Comparison of ENCODE assay signal across 7 cellular contexts in the genomic region with DNA sequence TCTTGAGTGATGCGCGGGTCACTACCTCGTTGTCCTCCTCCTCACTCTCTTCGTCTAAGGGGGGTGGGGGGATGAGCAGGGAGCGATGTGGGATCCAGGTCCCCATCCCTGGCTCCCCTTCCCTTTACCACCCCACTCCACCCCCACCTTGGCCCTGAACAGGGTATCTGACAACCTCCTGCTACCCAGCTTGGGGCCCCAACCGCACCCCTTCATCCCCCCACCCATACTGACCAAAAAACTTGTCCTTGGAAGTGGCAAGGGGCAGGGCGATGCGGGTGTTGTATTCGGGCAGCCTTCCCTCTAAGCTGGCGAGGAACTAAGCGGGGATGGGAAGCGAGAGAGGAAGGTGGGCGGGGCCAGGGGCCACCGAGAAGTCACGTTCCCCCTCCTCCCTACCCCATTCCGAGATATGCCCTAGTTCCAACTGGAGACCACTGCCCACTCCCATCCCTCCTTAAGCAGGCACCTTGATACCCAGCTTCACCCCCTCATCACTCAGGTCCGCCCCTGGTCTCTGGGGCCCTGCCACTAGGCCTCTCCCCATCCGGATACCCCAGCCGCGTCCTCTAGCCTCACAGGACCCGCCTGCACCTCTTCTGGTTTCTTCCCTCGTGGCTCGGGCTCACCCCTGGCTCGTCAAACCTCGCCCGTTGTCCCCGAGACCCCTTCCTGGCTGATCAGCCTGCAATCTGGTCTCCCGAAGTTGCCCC. TPM values are rescaled to one million over a fixed set of nuclear protein-coding genes. Genes with fewer than 3 reads are reported as not detected.
DNase-seq lines count a peak whose midpoint lies in the region; ATAC-seq and TF ChIP-seq lines count a peak whose summit lies in the region.
"Had no signal": no experiment of that assay in that cellular context is flagged by ENCODE, and none has a peak within 500 bp of the region (broad histone marks: within the 10 kb centered on the region; RNA-seq: fewer than 3 reads in every experiment).

No MANE protein-coding gene starts in this region.

- H3K27me3 Mint-ChIP-seq in naive B cell, result peaks cover 8 to 17% (median 16%) of the 10 kb centered on the region in 3 donors

- H3K4me3 Mint-ChIP-seq in naive B cell, result peak overlapping the region; percentile 79 to 91 (median 90)

- no peaks in the 10 kb centered on the region for H3K27me3 ChIP-seq in ascending aorta

- peaks cover 14 to 35% of the 10 kb centered on the region in 2 donors for H3K4me1 ChIP-seq in ascending aorta

- H3K36me3 Mint-ChIP-seq in naive B cell, result no peaks in the 10 kb centered on the region

- peaks cover 44 to 61% (median 51%) of the 10 kb centered on the region in 3 donors for H3K4me1 Mint-ChIP-seq in naive B cell

- TF ChIP-seq CTCF in ascending aorta (IDR thresholded peaks at IDR 0.05), result no peak

- peaks cover 0 to 1% (median 0%) of the 10 kb centered on the region in 7 donors for H3K9me3 Mint-ChIP-seq in naive B cell

- peak overlapping the region in 5 of 6 donors; percentile 21 to 97 (median 90) for H3K27ac Mint-ChIP-seq in naive B cell

- peak overlapping the region; percentile 66 to 79 for H3K27ac ChIP-seq in ascending aorta

- intact Hi-C loops in ascending aorta (cut with DNase I), result no loop called here

- no peaks in the 10 kb centered on the region for H3K9me3 ChIP-seq in ascending aorta

- DNase-seq in DMS153 (lab: John Stamatoyannopoulos, UW), result peak; percentile 20
- DNase-seq in ascending aorta (ENCODE audit: low spot score in 2 of 2), result no peak
- DNase-seq in naive B cell, result peak; percentile 35
- no peak for DNase-seq in superior temporal gyrus (ENCODE audit: extremely low spot score)
- no peak for DNase-seq in NCI-H187 (lab: John Stamatoyannopoulos, UW)
- no peak for DNase-seq in NCI-H1436 treated with DMSO at 0.1 percent for 48 hours (lab: John Stamatoyannopoulos, UW)

- H3K36me3 ChIP-seq in ascending aorta, result no peaks in the 10 kb centered on the region

- H3K4me3 ChIP-seq in ascending aorta, result peak overlapping the region; percentile 42 to 65

- no peak for ATAC-seq in naive B cell (ENCODE audit: low read depth in 2 of 2)

RNA-seq across cellular contexts. Expression of a gene that starts 1.9 kb away (rescaled TPM):
- total RNA-seq in ascending aorta, result 63.2 TPM
- polyA plus RNA-seq in naive B cell (ENCODE audit: low read depth in 6 of 6), result under 1 TPM in 2 of 6 donors, not detected in 4; 0.40 to 0.44 TPM
- polyA plus RNA-seq: neural cell had no signal

RNA-seq across cellular contexts. Expression of a gene that starts 13.9 kb away (rescaled TPM):
- not detected for total RNA-seq in ascending aorta
- 1 to 10 TPM in 1 of 6 donors, under 1 TPM in 5; 0.21 to 1.2 (median 0.69) TPM for polyA plus RNA-seq in naive B cell (ENCODE audit: low read depth in 6 of 6)

RNA-seq across cellular contexts. Expression of a gene that starts 14.4 kb away (rescaled TPM):
- 208 TPM for total RNA-seq in ascending aorta
- 10 to 100 TPM; 32.2 to 79.6 (median 46.9) TPM for polyA plus RNA-seq in naive B cell (ENCODE audit: low read depth in 6 of 6)

RNA-seq across cellular contexts. Expression of a gene that starts 36.9 kb away (rescaled TPM):
- total RNA-seq in ascending aorta, result 0.21 TPM
- polyA plus RNA-seq in naive B cell (ENCODE audit: low read depth in 6 of 6), result 1 to 10 TPM in 5 of 6 donors, not detected in 1; 2.2 to 3.9 (median 3.6) TPM

RNA-seq across cellular contexts. Expression of a gene that starts 46.6 kb away (rescaled TPM):
- 4.5 TPM for total RNA-seq in ascending aorta
- 10 to 100 TPM in 1 of 6 donors, 1 to 10 TPM in 5; 6.0 to 10.2 (median 7.6) TPM for polyA plus RNA-seq in naive B cell (ENCODE audit: low read depth in 6 of 6)

Comparison
In these comparisons a context has a peak if more than half of its experiments do, and no peak if none do; other contexts are left out.
1. DNase-seq: peak in DMS153 (single experiment) and naive B cell (single experiment); none in ascending aorta (0 of 2), superior temporal gyrus (single experiment), NCI-H187 (0 of 2) and NCI-H1436 treated with DMSO at 0.1 percent for 48 hours (single experiment).